29 cellular contexts compared by ENCODE assay signal in the genomic region with DNA sequence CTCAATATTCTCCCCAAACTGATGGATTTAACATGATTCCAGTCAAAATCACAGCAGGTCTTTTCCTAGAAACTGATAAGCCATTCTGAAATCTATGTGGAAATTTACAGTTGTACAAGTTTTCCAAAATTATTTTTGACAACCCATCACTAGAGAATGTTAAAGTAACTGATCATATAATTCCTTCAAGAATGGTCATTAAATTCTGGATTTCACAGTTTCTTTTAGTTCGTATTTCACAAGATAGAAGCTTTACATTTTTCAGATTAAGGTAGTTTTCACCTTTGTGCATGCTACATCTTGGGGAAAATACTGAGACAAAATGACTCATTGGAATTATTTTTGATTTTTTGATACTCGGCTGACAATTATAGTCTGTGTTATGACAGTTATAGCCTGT.
A peak's percentile ranks its signal among the peaks of the same experiment; 100 is the strongest.
DNase-seq lines count a peak whose midpoint lies in the region; ATAC-seq and FAIRE-seq lines count a peak whose summit lies in the region.
"Had no signal": no experiment of that assay in that cellular context is flagged by ENCODE, and none has a peak within 500 bp of the region (broad histone marks: within the 10 kb centered on the region; RNA-seq: fewer than 3 reads in every experiment).

No MANE protein-coding gene starts in this region.

- H3K36me3 ChIP-seq in BLaER1: peaks cover 22% of the 10 kb centered on the region
- H3K36me3 ChIP-seq in trophoblast cell (ENCODE audit: control insufficient read depth in 1 of 2, insufficient read depth in 2 of 2, low read length in 2 of 2): no peaks in the 10 kb centered on the region
- H3K36me3 ChIP-seq: BE2C had no signal

- H3K4me3 ChIP-seq in BLaER1: no peak overlapping the region
- no peak overlapping the region for H3K4me3 ChIP-seq in trophoblast cell (ENCODE audit: low read depth, low read length)
- H3K4me3 ChIP-seq: A549; BLaER1 treated with 17β-estradiol and CSF1 and Interleukin-3, amounts not matched to agents 10 nM and 100 nM had no signal

- no peak overlapping the region for H2AFZ ChIP-seq in trophoblast cell (ENCODE audit: insufficient read depth, low read length, poor library complexity)

- H3K4me2 ChIP-seq in BLaER1 (0 out of 2 replicates have a peak overlapping the region, but pooled peaks have one; percentile 0), trophoblast cell (ENCODE audit: low read length) (no peak overlapping the region)
- H3K4me2 ChIP-seq: A549 had no signal

- H3K79me2 ChIP-seq in trophoblast cell (ENCODE audit: control insufficient read depth, insufficient read depth, low read length, poor library complexity): no peaks in the 10 kb centered on the region

- no peak overlapping the region for H3K14ac ChIP-seq in trophoblast cell (ENCODE audit: low read length)

- H3K4me1 ChIP-seq in BLaER1 (peaks cover 35% of the 10 kb centered on the region), trophoblast cell (ENCODE audit: control insufficient read depth in 1 of 2, insufficient read depth in 2 of 2, low read length in 2 of 2) (peaks cover 0 to 6% of the 10 kb centered on the region in 2 experiments)
- H3K4me1 ChIP-seq: BE2C had no signal

- H2BK12ac ChIP-seq in trophoblast cell (ENCODE audit: low read length): no peak overlapping the region

- no peak overlapping the region for H4K91ac ChIP-seq in trophoblast cell (ENCODE audit: low read depth, low read length)

- no peaks in the 10 kb centered on the region for H3K79me1 ChIP-seq in trophoblast cell (ENCODE audit: low read length)

- FAIRE-seq in islet of Langerhans (lab: Jason Lieb, UNC): peak; percentile 45
- FAIRE-seq: A549, D721Med had no signal

- H4K8ac ChIP-seq in trophoblast cell (ENCODE audit: low read depth, low read length): no peak overlapping the region

- H3K9ac ChIP-seq in BLaER1 (no peak overlapping the region), trophoblast cell (ENCODE audit: low read length) (no peak overlapping the region)
- H3K9ac ChIP-seq: BLaER1 treated with 17β-estradiol and CSF1 and Interleukin-3, amounts not matched to agents 10 nM and 100 nM had no signal

- H4K20me1 ChIP-seq in BLaER1: peaks cover 26% of the 10 kb centered on the region

- WGBS in trophoblast cell (ENCODE audit: extremely low coverage, insufficient coverage, insufficient read length): no CpG with 5 or more reads among the region's 2 CpGs

- H3K27me3 ChIP-seq in BLaER1 (no peaks in the 10 kb centered on the region), trophoblast cell (ENCODE audit: insufficient read depth, low read length) (no peaks in the 10 kb centered on the region)
- H3K27me3 ChIP-seq: BE2C; BLaER1 treated with 17β-estradiol and CSF1 and Interleukin-3, amounts not matched to agents 10 nM and 100 nM had no signal

- no peak overlapping the region for H2AK5ac ChIP-seq in trophoblast cell (ENCODE audit: low read length)

- H3K27ac ChIP-seq in BLaER1 (no peak overlapping the region), trophoblast cell (ENCODE audit: low read depth, low read length) (no peak overlapping the region)
- H3K27ac ChIP-seq: 22Rv1; A549; BLaER1 treated with 17β-estradiol and CSF1 and Interleukin-3, amounts not matched to agents 10 nM and 100 nM; C4-2B had no signal

- no peak for ATAC-seq in GM19023 (IDR thresholded peaks at IDR 0.05; ENCODE audit: unreplicated experiment)
- ATAC-seq: A549; CD8-positive, alpha-beta T cell had no signal

- H2BK120ac ChIP-seq in trophoblast cell (ENCODE audit: insufficient read depth, low read length, poor library complexity): no peak overlapping the region

- peaks cover 3% of the 10 kb centered on the region; the same call in 1 of the 2 replicates for H3K9me3 ChIP-seq in BLaER1
- peaks cover 3% of the 10 kb centered on the region for H3K9me3 ChIP-seq in trophoblast cell (ENCODE audit: insufficient read depth, low read depth, low read length)
- H3K9me3 ChIP-seq: A549, BE2C had no signal

- peak; percentile 37 to 92 for DNase-seq in trophoblast cell
- no peak for DNase-seq in SHP77 (lab: John Stamatoyannopoulos, UW)
- no peak for DNase-seq in SHP77 treated with DMSO at 0.1 percent for 48 hours (lab: John Stamatoyannopoulos, UW)
- DNase-seq: 8988T; AML-193; BE2C; C1 segment of cervical spinal cord; Calu3; CD4-positive, alpha-beta memory T cell; CD4-positive, alpha-beta T cell; CD4-positive, CD25-positive, alpha-beta regulatory T cell; CD8-positive, alpha-beta memory T cell; CD8-positive, alpha-beta T cell; COR-L47; DMS 273 treated with DMSO at 0.1 percent for 48 hours; DMS153; DMS53; DMS79; DMS79 treated with DMSO at 0.1 percent for 48 hours; DND-41; EL had no signal

- no peak overlapping the region for H3K4ac ChIP-seq in trophoblast cell (ENCODE audit: low read depth, low read length)

- no peak overlapping the region for H2BK5ac ChIP-seq in trophoblast cell (ENCODE audit: low read depth, low read length, poor library complexity)

- H3K23ac ChIP-seq in trophoblast cell (ENCODE audit: low read length): no peak overlapping the region

- H4K12ac ChIP-seq in trophoblast cell (ENCODE audit: low read depth, low read length): no peak overlapping the region

- H3K18ac ChIP-seq in trophoblast cell (ENCODE audit: low read length): no peak overlapping the region

Comparison
In these comparisons a context has a peak if more than half of its experiments do, and no peak if none do; other contexts are left out.
1. DNase-seq: peak in trophoblast cell (2 of 2); none in SHP77 (0 of 2) and SHP77 treated with DMSO at 0.1 percent for 48 hours (single experiment).